22 cellular contexts compared by ENCODE assay signal in the genomic region with DNA sequence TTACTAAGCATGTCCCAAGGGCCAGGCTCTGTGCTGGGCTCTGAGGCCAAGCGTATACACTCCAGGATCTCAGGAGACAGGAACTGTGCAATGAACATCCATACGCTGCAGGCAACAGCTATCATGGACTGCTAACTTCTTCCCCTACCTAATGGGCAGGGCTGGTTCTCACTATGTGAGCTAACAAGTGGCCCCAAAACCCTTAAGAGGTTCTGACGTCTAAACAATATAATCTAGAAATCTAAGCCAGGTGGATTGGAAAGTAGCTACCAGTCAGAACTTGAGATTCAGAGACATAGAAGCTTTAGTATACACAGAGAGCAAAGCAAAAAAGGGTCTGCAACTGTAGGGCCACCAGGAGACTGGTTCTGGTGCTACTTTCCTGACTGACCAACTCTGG. TPM values are rescaled to one million over a fixed set of nuclear protein-coding genes. Genes with fewer than 3 reads are reported as not detected.
DNase-seq lines count a peak whose midpoint lies in the region; ATAC-seq and TF ChIP-seq lines count a peak whose summit lies in the region.
"Had no signal": no experiment of that assay in that cellular context is flagged by ENCODE, and none has a peak within 500 bp of the region (broad histone marks: within the 10 kb centered on the region; RNA-seq: fewer than 3 reads in every experiment).

No MANE protein-coding gene starts in this region.

- H3K4me1 Mint-ChIP-seq in MCF 10A (ENCODE audit: insufficient read depth, unreplicated experiment), result peaks cover 8% of the 10 kb centered on the region
- no peaks in the 10 kb centered on the region for H3K4me1 Mint-ChIP-seq in activated T-helper 17 cell treated with anti-CD3 and anti-CD28 coated beads, Interleukin-2, amount 50 U/mL, for 72 hours

- ATAC-seq in esophagus mucosa (peak; percentile 41), HG03039 (IDR thresholded peaks at IDR 0.05; ENCODE audit: unreplicated experiment) (no peak), HG02870 (IDR thresholded peaks at IDR 0.05; ENCODE audit: unreplicated experiment) (no peak)
- no peak for ATAC-seq in activated T-helper 17 cell treated with anti-CD3 and anti-CD28 coated beads, Interleukin-2, amount 50 U/mL, for 72 hours (replicated peaks)
- ATAC-seq: Right ventricle myocardium inferior had no signal

- CTCF ChIA-PET in mammary epithelial cell (lab: Charles Lee; ENCODE audit: low non-redundant PET), result no interaction called here
- CTCF ChIA-PET in MCF 10A (lab: Yijun Ruan, JAX), result interaction anchor here (0.6 kb wide), 1 partner anchor 26 kb away, joined by 4 read pairs; no protein-coding TSS in a partner anchor

- H3K4me3 Mint-ChIP-seq in MCF 10A (ENCODE audit: unreplicated experiment), result no peak overlapping the region
- H3K4me3 Mint-ChIP-seq in activated T-helper 17 cell treated with anti-CD3 and anti-CD28 coated beads, Interleukin-2, amount 50 U/mL, for 72 hours, result no peak overlapping the region
- H3K4me3 Mint-ChIP-seq: CD4-positive, alpha-beta memory T cell had no signal

- H3K4me2 ChIP-seq in mammary epithelial cell (ENCODE audit: insufficient read depth, low read depth, low read length), result peak overlapping the region; percentile 47

- 32% methylated on average over 3 of the region's 3 CpGs for WGBS in mammary epithelial cell (ENCODE audit: low coverage, missing lambda C conversion rate)
- 38% methylated on average over 3 of the region's 3 CpGs for WGBS in liver

- no peaks in the 10 kb centered on the region for H3K27me3 Mint-ChIP-seq in MCF 10A (ENCODE audit: insufficient read depth, unreplicated experiment)
- no peaks in the 10 kb centered on the region for H3K27me3 Mint-ChIP-seq in activated T-helper 17 cell treated with anti-CD3 and anti-CD28 coated beads, Interleukin-2, amount 50 U/mL, for 72 hours

- H3K9ac ChIP-seq in mammary epithelial cell (ENCODE audit: insufficient read depth, low read length), result no peak overlapping the region
- peak overlapping the region; percentile 28 to 43 for H3K9ac ChIP-seq in liver (ENCODE audit: low read depth in 1 of 2, low read length in 2 of 2)

- H3K27ac ChIP-seq in mammary epithelial cell (ENCODE audit: insufficient read depth, low read depth, low read length), result peak overlapping the region; percentile 47
- H3K27ac ChIP-seq in liver (ENCODE audit: low read depth in 1 of 2, low read length in 2 of 2), result peak overlapping the region; percentile 76 to 87
- H3K27ac ChIP-seq in dorsolateral prefrontal cortex, result no peak overlapping the region
- H3K27ac ChIP-seq: 22Rv1, Peyer's patch had no signal

- H3K9me3 ChIP-seq in mammary epithelial cell (replicated peaks; ENCODE audit: insufficient read depth, low read length) (no peaks in the 10 kb centered on the region), liver (ENCODE audit: control insufficient read depth in 4 of 4, low read length in 3 of 4) (no peaks in the 10 kb centered on the region)
- H3K9me3 ChIP-seq: BLaER1 treated with 17β-estradiol and CSF1 and Interleukin-3, amounts not matched to agents 10 nM and 100 nM; Peyer's patch had no signal

- no peak overlapping the region for H3K4me3 ChIP-seq in mammary epithelial cell (replicated peaks in 1 of 3; ENCODE audit: insufficient read depth in 1 of 3, low read depth in 2 of 3, low read length in 3 of 3)
- peak overlapping the region; percentile 27 to 56 (median 53) for H3K4me3 ChIP-seq in liver (ENCODE audit: low read depth in 1 of 3, low read length in 3 of 3)
- H3K4me3 ChIP-seq in dorsolateral prefrontal cortex, result no peak overlapping the region
- H3K4me3 ChIP-seq: BLaER1 treated with 17β-estradiol and CSF1 and Interleukin-3, amounts not matched to agents 10 nM and 100 nM; Peyer's patch had no signal

- H3K27me3 ChIP-seq in mammary epithelial cell (ENCODE audit: insufficient read depth, low read length) (no peaks in the 10 kb centered on the region), liver (ENCODE audit: control insufficient read depth in 4 of 4, insufficient read depth in 4 of 4, low read length in 3 of 4) (no peaks in the 10 kb centered on the region), dorsolateral prefrontal cortex (no peaks in the 10 kb centered on the region)
- H3K27me3 ChIP-seq: BLaER1 treated with 17β-estradiol and CSF1 and Interleukin-3, amounts not matched to agents 10 nM and 100 nM; Peyer's patch had no signal

- no peak for TF ChIP-seq RAD21 in liver (IDR thresholded peaks at IDR 0.05)

- dilution Hi-C loops in mammary epithelial cell (cut with HindIII; ENCODE audit: low sequenced_read_pairs), result loop anchor here (5.0 kb wide), 1 partner anchor 83 kb away; no protein-coding TSS in a partner anchor

- no peaks in the 10 kb centered on the region for H3K9me3 Mint-ChIP-seq in MCF 10A (ENCODE audit: unreplicated experiment)
- H3K9me3 Mint-ChIP-seq in activated T-helper 17 cell treated with anti-CD3 and anti-CD28 coated beads, Interleukin-2, amount 50 U/mL, for 72 hours, result no peaks in the 10 kb centered on the region
- H3K9me3 Mint-ChIP-seq: CD4-positive, alpha-beta memory T cell had no signal

- peaks cover 29% of the 10 kb centered on the region for H3K79me2 ChIP-seq in mammary epithelial cell (ENCODE audit: insufficient read depth, low read length)

- no peak for DNase-seq in mammary epithelial cell
- no peak for DNase-seq in MCF 10A (ENCODE audit: unreplicated experiment)
- no peak for DNase-seq in dorsolateral prefrontal cortex
- DNase-seq: ACHN; CD4-positive, alpha-beta memory T cell; GDM1; H7; KG1; NCI-H1105; NCI-H2029 treated with DMSO at 0.1 percent for 48 hours; NCI-H226; NCI-H524; NCI-H82; Peyer's patch had no signal

- peak overlapping the region; percentile 40 for H2AFZ ChIP-seq in mammary epithelial cell (ENCODE audit: low read depth, low read length)

- no peaks in the 10 kb centered on the region for H3K36me3 Mint-ChIP-seq in MCF 10A (ENCODE audit: insufficient read depth, unreplicated experiment)
- peaks cover 7% of the 10 kb centered on the region for H3K36me3 Mint-ChIP-seq in activated T-helper 17 cell treated with anti-CD3 and anti-CD28 coated beads, Interleukin-2, amount 50 U/mL, for 72 hours (ENCODE audit: low read depth)

- no TSS peak for BruUV-seq in mammary epithelial cell (replicated peaks; lab: Mats Ljungman, UMichigan)
- BruUV-seq in MCF 10A (replicated peaks; lab: Mats Ljungman, UMichigan), result no TSS peak

- no peak overlapping the region for H3K27ac Mint-ChIP-seq in MCF 10A (ENCODE audit: low read depth, unreplicated experiment)
- no peak overlapping the region for H3K27ac Mint-ChIP-seq in activated T-helper 17 cell treated with anti-CD3 and anti-CD28 coated beads, Interleukin-2, amount 50 U/mL, for 72 hours
- H3K27ac Mint-ChIP-seq: CD4-positive, alpha-beta memory T cell had no signal

- in situ Hi-C loops in mammary epithelial cell (cut with MboI; ENCODE audit: low sequenced_read_pairs in 2 of 2), result no loop called here

- intact Hi-C loops in mammary epithelial cell (cut with micrococcal nuclease) (no loop called here), MCF 10A (cut with micrococcal nuclease) (no loop called here), dorsolateral prefrontal cortex (cut with DNase I) (no loop called here)

- H4K20me1 ChIP-seq in mammary epithelial cell (ENCODE audit: insufficient read depth, low read length), result no peaks in the 10 kb centered on the region

- H3K4me1 ChIP-seq in mammary epithelial cell (ENCODE audit: insufficient read depth, low read length) (peaks cover 53% of the 10 kb centered on the region), liver (ENCODE audit: control insufficient read depth in 4 of 4, insufficient read depth in 4 of 4, low read length in 3 of 4) (peaks cover 3 to 58% (median 35%) of the 10 kb centered on the region in 4 donors)
- H3K4me1 ChIP-seq: Peyer's patch had no signal

- POLR2A ChIA-PET in MCF 10A (lab: Yijun Ruan, JAX), result no interaction called here

- TF ChIP-seq CTCF in mammary epithelial cell (conservative IDR thresholded peaks at IDR 0.05 in 1 of 2, IDR thresholded peaks at IDR 0.05 in 1 of 2; ENCODE audit: extremely low read depth in 1 of 2, insufficient read depth in 1 of 2, low read depth in 1 of 2, low read length in 2 of 2), result no peak
- TF ChIP-seq CTCF in MCF 10A (IDR thresholded peaks at IDR 0.05; ENCODE audit: unreplicated experiment), result no peak
- TF ChIP-seq CTCF in liver (IDR thresholded peaks at IDR 0.05; ENCODE audit: low read depth, low read length, missing input control), result no peak
- TF ChIP-seq CTCF in dorsolateral prefrontal cortex (IDR thresholded peaks at IDR 0.05 in 54 of 56, conservative IDR thresholded peaks at IDR 0.05 in 2 of 56; ENCODE audit: low read depth in 1 of 56, partially characterized antibody in 56 of 56), result no peak

- H3K36me3 ChIP-seq in mammary epithelial cell (ENCODE audit: insufficient read depth, low read length), result no peaks in the 10 kb centered on the region
- H3K36me3 ChIP-seq in liver (ENCODE audit: control insufficient read depth in 4 of 4, insufficient read depth in 3 of 4, low read depth in 1 of 4, low read length in 3 of 4), result peaks cover 0 to 5% (median 4%) of the 10 kb centered on the region in 4 donors

TF ChIP-seq in liver, 16 proteins besides CTCF, POLR2A, EP300 and RAD21 (continues in another document):
- TF ChIP-seq MAX (IDR thresholded peaks at IDR 0.05) (no peak), SP1 (IDR thresholded peaks at IDR 0.05) (no peak), EGR1 (IDR thresholded peaks at IDR 0.05; ENCODE audit: low read depth in 2 of 2) (no peak)

RNA-seq across cellular contexts. Expression of gene ABCA1, which starts 27.6 kb away (rescaled TPM):
- total RNA-seq in mammary epithelial cell, result 10 to 100 TPM; 22.5 to 48.2 TPM
- 5.7 TPM for polyA plus RNA-seq in mammary epithelial cell
- 31.9 TPM for polyA minus RNA-seq in mammary epithelial cell
- 0.15 and 0.28 TPM in 2 replicates for total RNA-seq in MCF 10A (2022)
- total RNA-seq in esophagus mucosa, result 23.9 TPM
- total RNA-seq in liver, result 100 to 1,000 TPM in 1 of 2 donors, 10 to 100 TPM in 1; 83.9 to 223 TPM
- 10 to 100 TPM; 15.4 to 42.0 TPM for polyA plus RNA-seq in liver
- 1 to 10 TPM; 4.3 to 5.4 TPM for total RNA-seq in activated T-helper 17 cell treated with anti-CD3 and anti-CD28 coated beads, Interleukin-2, amount 50 U/mL, for 72 hours
- total RNA-seq in dorsolateral prefrontal cortex, result 10 to 100 TPM in 113 of 120 experiments, 1 to 10 TPM in 7; 7.9 to 53.6 (median 16.8) TPM

Comparison
In these comparisons a context has a peak if more than half of its experiments do, and no peak if none do; other contexts are left out.
1. H3K27ac ChIP-seq: peak in mammary epithelial cell (single experiment) and liver (2 of 2); none in dorsolateral prefrontal cortex (0 of 59).
2. H3K4me3 ChIP-seq: peak in liver (3 of 3); none in mammary epithelial cell (0 of 3) and dorsolateral prefrontal cortex (0 of 59).